Comparison of ENCODE assay signal across 21 cellular contexts in the genomic region with DNA sequence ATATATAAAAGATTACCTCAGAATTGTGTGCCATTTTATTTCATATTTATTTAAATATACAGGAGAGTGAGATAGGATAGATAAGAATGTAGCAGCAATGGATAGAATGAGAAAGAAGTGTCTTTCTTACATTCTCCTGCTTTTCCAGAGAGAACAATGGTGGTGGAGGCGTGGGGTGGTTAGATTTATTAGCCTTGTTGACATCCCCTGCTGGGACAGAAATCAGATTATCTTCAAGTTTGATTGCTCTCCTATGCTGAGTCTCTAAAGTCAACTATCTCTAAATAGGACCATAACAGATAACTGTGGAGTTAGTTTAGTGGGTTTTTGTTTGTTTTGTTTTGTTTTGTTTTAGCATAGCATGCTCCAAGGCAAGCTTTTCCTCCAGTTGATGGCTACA.
"Had no signal": no experiment of that assay in that cellular context is flagged by ENCODE, and none has a peak within 500 bp of the region (broad histone marks: within the 10 kb centered on the region; RNA-seq: fewer than 3 reads in every experiment).

No MANE protein-coding gene starts in this region.

- DNase-seq: IMR-90, Kasumi-1, KG1, MM.1S, NCI-H1092 treated with DMSO at 0.1 percent for 48 hours, NCI-H1694, NCI-H187 treated with DMSO at 0.1 percent for 48 hours, NCI-H2029 treated with DMSO at 0.1 percent for 48 hours, NCI-H2171 treated with DMSO at 0.1 percent for 48 hours, NCI-H345, NCI-H524, NCI-H526 treated with DMSO at 0.1 percent for 48 hours, NCI-H774, Right ventricle myocardium superior, RPMI8226, SIG-M5, T-helper 1 cell, T-helper 17 cell had no signal

- H3K36me3 ChIP-seq: SJSA1 had no signal

- ATAC-seq: HepG2, T-helper 17 cell had no signal

- H3K4me1 Mint-ChIP-seq: T-helper 17 cell had no signal

- H3K4me1 ChIP-seq: SJSA1 had no signal

- H3K27me3 Mint-ChIP-seq: T-helper 17 cell had no signal

- H3K4me3 ChIP-seq: SJSA1, SK-N-MC had no signal

- H3K4me3 Mint-ChIP-seq: T-helper 17 cell had no signal

- H3K27ac ChIP-seq: SJSA1, SK-N-MC had no signal

- H3K9me3 ChIP-seq: SJSA1 had no signal

- H3K27me3 ChIP-seq: SJSA1 had no signal

- H3K27ac Mint-ChIP-seq: T-helper 17 cell had no signal
